ENCODE assay signal across 10 cellular contexts in genomic region chr5:40333459-40334241, GRCh38.
DNase-seq lines count a peak whose midpoint lies in the region; ATAC-seq and TF ChIP-seq lines count a peak whose summit lies in the region.
"Had no signal": no experiment of that assay in that cellular context is flagged by ENCODE, and none has a peak within 500 bp of the region (broad histone marks: within the 10 kb centered on the region; RNA-seq: fewer than 3 reads in every experiment).

No MANE protein-coding gene starts in this region.

- H3K9me2 ChIP-seq in PC-3 (replicated peaks; ENCODE audit: low read length) = 0 out of 2 replicates have a peak, but pooled peaks cover 2% of the 10 kb centered on the region

- POLR2A ChIA-PET in PC-3 (lab: Charles Lee; ENCODE audit: unreplicated experiment) = interaction anchor here (0.5 to 0.7 kb wide), 4 partner anchors 12 to 913 kb away, joined by 3 to 4 read pairs (median 4); no protein-coding TSS in a partner anchor

- no peak overlapping the region for H3K23ac ChIP-seq in neuronal stem cell (ENCODE audit: low read depth, low read length, poor library complexity)

- H3K18ac ChIP-seq in neuronal stem cell (ENCODE audit: low read length) = no peak overlapping the region

- peak overlapping the region; percentile 1; the same call in 1 of the 2 replicates for H3K4me3 ChIP-seq in PC-3 (ENCODE audit: low read length)
- no peak overlapping the region for H3K4me3 ChIP-seq in fibroblast of villous mesenchyme (ENCODE audit: low read depth, low read length)
- H3K4me3 ChIP-seq in neuronal stem cell (ENCODE audit: low read length in 2 of 2) = no peak overlapping the region

- no peaks in the 10 kb centered on the region for H3K36me3 ChIP-seq in PC-3 (ENCODE audit: low read depth, low read length)
- no peaks in the 10 kb centered on the region for H3K36me3 ChIP-seq in neuronal stem cell (replicated peaks in 1 of 2; ENCODE audit: control insufficient read depth in 2 of 2, insufficient read depth in 2 of 2, low read length in 2 of 2)

- no peak overlapping the region for H2BK12ac ChIP-seq in neuronal stem cell (ENCODE audit: low read length)

- no peak overlapping the region for H2BK15ac ChIP-seq in neuronal stem cell (ENCODE audit: low read length)

- H3K4me2 ChIP-seq in PC-3 (ENCODE audit: low read length) = peak overlapping the region; percentile 44
- no peak overlapping the region for H3K4me2 ChIP-seq in neuronal stem cell (ENCODE audit: insufficient read depth, low read length, poor library complexity, severe bottlenecking)

- 100% methylated on average over 2 of the region's 4 CpGs; no CpG with 5 or more reads in 1 of the 2 donors for WGBS in neuronal stem cell (ENCODE audit: extremely low coverage in 2 of 2, insufficient read length in 2 of 2, insufficient replicate concordance in 1 of 2), 2 donors

- DNase-seq in AG20443 (ENCODE audit: low spot score) (peak; percentile 14), PC-3 (peak; percentile 85), fibroblast of villous mesenchyme (ENCODE audit: low read depth) (peak; percentile 22), NCI-H226 (no peak), neuronal stem cell (ENCODE audit: low spot score) (no peak), NCI-H1092 treated with DMSO at 0.1 percent for 48 hours (lab: John Stamatoyannopoulos, UW) (no peak), putamen (ENCODE audit: low spot score) (no peak)

- H2AFZ ChIP-seq in PC-3 (ENCODE audit: low read length) = no peak overlapping the region
- no peak overlapping the region for H2AFZ ChIP-seq in neuronal stem cell (ENCODE audit: low read length)

- ATAC-seq in GM19463 (IDR thresholded peaks at IDR 0.05; ENCODE audit: unreplicated experiment) (peak; percentile 87), PC-3 (peak; percentile 91)
- ATAC-seq: Panc1 had no signal

- H3K9ac ChIP-seq in PC-3 (ENCODE audit: low read length) (peak overlapping the region; percentile 34), neuronal stem cell (ENCODE audit: low read depth, low read length, poor library complexity) (no peak overlapping the region)

- H2BK5ac ChIP-seq in neuronal stem cell (ENCODE audit: low read length) = no peak overlapping the region

- no peak overlapping the region for H3K4ac ChIP-seq in neuronal stem cell (ENCODE audit: low read length)

- no peak overlapping the region for H2AK5ac ChIP-seq in neuronal stem cell (ENCODE audit: low read depth, low read length)

- H3K4me1 ChIP-seq in PC-3 (ENCODE audit: insufficient read depth, low read length) (peaks cover 20% of the 10 kb centered on the region), neuronal stem cell (ENCODE audit: control insufficient read depth in 2 of 2, insufficient read depth in 1 of 2, low read depth in 1 of 2, low read length in 2 of 2) (no peaks in the 10 kb centered on the region)

- no peak overlapping the region for H4K91ac ChIP-seq in neuronal stem cell (ENCODE audit: low read depth, low read length, poor library complexity)

- no peak for TF ChIP-seq CTCF in PC-3 (conservative IDR thresholded peaks at IDR 0.05; ENCODE audit: low read depth, low read length)
- no peak for TF ChIP-seq CTCF in fibroblast of villous mesenchyme (IDR thresholded peaks at IDR 0.05; ENCODE audit: insufficient read depth, low read depth, low read length)

- no peak overlapping the region for H4K8ac ChIP-seq in neuronal stem cell (ENCODE audit: low read depth, low read length)

- no peaks in the 10 kb centered on the region for H4K20me1 ChIP-seq in PC-3 (ENCODE audit: low read length)

- no peaks in the 10 kb centered on the region for H3F3A ChIP-seq in PC-3 (ENCODE audit: low read length, unreplicated experiment)

- intact Hi-C loops in PC-3 (cut with micrococcal nuclease) = loop anchor here (1.0 to 10.0 kb wide), 6 partner anchors 49 to 619 kb away; no protein-coding TSS in a partner anchor

- H3K14ac ChIP-seq in neuronal stem cell (ENCODE audit: low read length) = no peak overlapping the region

- H3K79me2 ChIP-seq in PC-3 (ENCODE audit: low read length) = no peaks in the 10 kb centered on the region

- H3K27me3 ChIP-seq in PC-3 (ENCODE audit: low read length) (no peaks in the 10 kb centered on the region), neuronal stem cell (ENCODE audit: control insufficient read depth in 3 of 3, insufficient read depth in 3 of 3, low read depth in 1 of 3, low read length in 3 of 3) (no peaks in the 10 kb centered on the region)

- CTCF ChIA-PET in PC-3 (lab: Charles Lee) = no interaction called here

- TSS peak; percentile 78 for BruUV-seq in PC-3 (replicated peaks; lab: Mats Ljungman, UMichigan)

- peak overlapping the region; percentile 79 for H3K27ac ChIP-seq in PC-3 (ENCODE audit: low read length)
- no peak overlapping the region for H3K27ac ChIP-seq in neuronal stem cell (replicated peaks; ENCODE audit: low read length)
- H3K27ac ChIP-seq: HL-60 had no signal

- H2BK120ac ChIP-seq in neuronal stem cell (ENCODE audit: low read depth, low read length) = no peak overlapping the region

- no peaks in the 10 kb centered on the region for H3K79me1 ChIP-seq in neuronal stem cell (ENCODE audit: low read depth, low read length)

- H3K9me3 ChIP-seq in PC-3 (ENCODE audit: low read length) (no peaks in the 10 kb centered on the region), neuronal stem cell (replicated peaks in 1 of 2; ENCODE audit: control insufficient read depth in 2 of 2, insufficient read depth in 1 of 2, low read depth in 1 of 2, low read length in 2 of 2) (no peaks in the 10 kb centered on the region)

Comparison
In these comparisons a context has a peak if more than half of its experiments do, and no peak if none do; other contexts are left out.
1. DNase-seq: peak in AG20443 (single experiment), PC-3 (single experiment) and fibroblast of villous mesenchyme (single experiment); none in NCI-H226 (single experiment), neuronal stem cell (single experiment), NCI-H1092 treated with DMSO at 0.1 percent for 48 hours (single experiment) and putamen (single experiment).